ENCODE assay signal across 13 cellular contexts in the genomic region with DNA sequence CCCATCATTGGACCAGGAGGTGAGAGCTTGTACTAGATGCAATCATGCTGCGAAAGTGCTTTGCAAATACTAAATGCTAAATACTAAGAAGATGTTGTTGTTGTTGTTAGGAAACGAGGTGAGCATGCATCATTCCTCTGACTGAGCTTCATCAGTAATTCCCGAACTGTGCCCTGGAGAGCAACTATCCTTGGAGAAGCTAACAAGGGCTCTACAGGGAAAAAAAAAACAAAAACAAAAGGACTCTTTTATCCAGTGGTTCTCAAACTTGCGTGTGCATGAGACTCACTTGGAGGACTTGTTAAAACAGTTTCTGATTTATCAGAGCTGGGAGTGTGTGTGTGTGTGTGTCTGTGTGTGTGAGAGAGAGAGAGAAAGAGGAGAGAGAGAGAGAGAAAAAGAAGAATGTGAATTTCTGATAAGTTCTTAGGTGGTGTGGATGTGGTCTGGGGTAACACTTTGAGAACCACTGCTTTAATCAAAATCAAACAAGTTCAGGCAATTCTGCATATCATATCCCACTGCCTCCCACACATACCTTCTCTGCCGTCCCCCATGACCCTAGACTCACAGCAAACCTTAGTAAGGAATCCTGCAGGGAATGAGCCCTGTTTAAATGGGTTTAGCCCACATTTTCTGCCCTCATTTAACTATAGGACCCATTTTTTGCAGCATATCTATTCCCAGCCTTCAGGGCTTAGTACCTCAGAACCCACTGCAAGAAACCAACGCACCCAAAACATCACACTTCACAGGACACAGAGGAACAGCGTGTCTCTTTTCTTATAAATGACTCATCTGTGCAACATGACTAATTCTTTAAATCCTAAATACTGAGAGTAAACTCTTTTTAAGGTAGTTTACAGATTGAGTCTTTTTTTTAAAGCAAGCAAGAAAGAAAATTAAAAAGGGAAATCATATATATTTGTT. TPM values are rescaled to one million over a fixed set of nuclear protein-coding genes. Genes with fewer than 3 reads are reported as not detected.
DNase-seq lines count a peak whose midpoint lies in the region; ATAC-seq and TF ChIP-seq lines count a peak whose summit lies in the region.
"Had no signal": no experiment of that assay in that cellular context is flagged by ENCODE, and none has a peak within 500 bp of the region (broad histone marks: within the 10 kb centered on the region; RNA-seq: fewer than 3 reads in every experiment).

No MANE protein-coding gene starts in this region.

- no peak overlapping the region for H3K9ac ChIP-seq in smooth muscle cell (ENCODE audit: low read depth)

- intact Hi-C loops in activated CD4-positive, alpha-beta T cell treated with anti-CD3 and anti-CD28 coated beads for 36 hours (cut with DNase I, micrococcal nuclease), result no loop called here

- H3K9me3 Mint-ChIP-seq in activated CD4-positive, alpha-beta T cell treated with anti-CD3 and anti-CD28 coated beads for 36 hours (ENCODE audit: low read depth), result no peaks in the 10 kb centered on the region
- no peaks in the 10 kb centered on the region for H3K9me3 Mint-ChIP-seq in activated naive CD8-positive, alpha-beta T cell treated with anti-CD3 and anti-CD28 coated beads, Interleukin-2, amount 50 U/mL, for 24 hours

- no peaks in the 10 kb centered on the region for H4K20me1 ChIP-seq in smooth muscle cell (ENCODE audit: low read depth)

- 56% methylated on average over 7 of the region's 7 CpGs for WGBS in smooth muscle cell (ENCODE audit: low lambda C conversion rate)

- H3K4me3 Mint-ChIP-seq in activated CD4-positive, alpha-beta T cell treated with anti-CD3 and anti-CD28 coated beads for 36 hours, result no peak overlapping the region
- no peak overlapping the region for H3K4me3 Mint-ChIP-seq in activated naive CD8-positive, alpha-beta T cell treated with anti-CD3 and anti-CD28 coated beads, Interleukin-2, amount 50 U/mL, for 24 hours

- H3K4me1 ChIP-seq in smooth muscle cell (ENCODE audit: low read depth), result no peaks in the 10 kb centered on the region
- H3K4me1 ChIP-seq: testis had no signal

- ATAC-seq in activated CD4-positive, alpha-beta T cell treated with anti-CD3 and anti-CD28 coated beads for 36 hours, result peak; percentile 81
- ATAC-seq in activated naive CD8-positive, alpha-beta T cell treated with anti-CD3 and anti-CD28 coated beads, Interleukin-2, amount 50 U/mL, for 24 hours, result peak; percentile 79

- H3K36me3 ChIP-seq in smooth muscle cell (ENCODE audit: low read depth), result no peaks in the 10 kb centered on the region

- no peaks in the 10 kb centered on the region for H3K27me3 ChIP-seq in smooth muscle cell (ENCODE audit: low read depth)
- H3K27me3 ChIP-seq: testis had no signal

- H3K79me2 ChIP-seq in smooth muscle cell (ENCODE audit: low read depth), result no peaks in the 10 kb centered on the region

- H3K36me3 Mint-ChIP-seq in activated CD4-positive, alpha-beta T cell treated with anti-CD3 and anti-CD28 coated beads for 36 hours (ENCODE audit: low read depth), result no peaks in the 10 kb centered on the region
- no peaks in the 10 kb centered on the region for H3K36me3 Mint-ChIP-seq in activated naive CD8-positive, alpha-beta T cell treated with anti-CD3 and anti-CD28 coated beads, Interleukin-2, amount 50 U/mL, for 24 hours (ENCODE audit: low read depth)

- DNase-seq in activated CD4-positive, alpha-beta T cell treated with anti-CD3 and anti-CD28 coated beads for 36 hours, result peak; percentile 15
- no peak for DNase-seq in activated CD4-positive, alpha-beta T cell treated with anti-CD3 and anti-CD28 coated beads for 1 hour
- no peak for DNase-seq in activated naive CD8-positive, alpha-beta T cell treated with anti-CD3 and anti-CD28 coated beads, Interleukin-2, amount 50 U/mL, for 24 hours
- DNase-seq in foreskin fibroblast, result peak; percentile 39 to 64
- no peak for DNase-seq in smooth muscle cell (lab: John Stamatoyannopoulos, UW; ENCODE audit: unreplicated experiment)
- DNase-seq in DMS79 treated with DMSO at 0.1 percent for 48 hours (lab: John Stamatoyannopoulos, UW), result no peak
- DNase-seq in NCI-H146 treated with DMSO at 0.1 percent for 48 hours (lab: John Stamatoyannopoulos, UW; ENCODE audit: unreplicated experiment), result no peak
- no peak for DNase-seq in stimulated activated CD8-positive, alpha-beta memory T cell treated with anti-CD3 and anti-CD28 coated beads, Interleukin-4, amount 100 ng/mL, for 48 hours
- DNase-seq: 8988T; activated CD4-positive, alpha-beta T cell treated with anti-CD3 and anti-CD28 coated beads, Interleukin-2, amount 50 U/mL, for 1 hour; GOT3; testis had no signal

- H3K27me3 Mint-ChIP-seq in activated CD4-positive, alpha-beta T cell treated with anti-CD3 and anti-CD28 coated beads for 36 hours, result peaks cover 2% of the 10 kb centered on the region
- peaks cover 7% of the 10 kb centered on the region for H3K27me3 Mint-ChIP-seq in activated naive CD8-positive, alpha-beta T cell treated with anti-CD3 and anti-CD28 coated beads, Interleukin-2, amount 50 U/mL, for 24 hours

- H3K9me3 ChIP-seq in smooth muscle cell (replicated peaks; ENCODE audit: low read depth), result no peaks in the 10 kb centered on the region
- H3K9me3 ChIP-seq: testis had no signal

- H3K4me2 ChIP-seq in smooth muscle cell, result peak overlapping the region; percentile 58

- H3F3A ChIP-seq in smooth muscle cell (ENCODE audit: low read depth), result no peaks in the 10 kb centered on the region

- no peak overlapping the region for H3K27ac ChIP-seq in smooth muscle cell (ENCODE audit: low read depth)
- H3K27ac ChIP-seq: testis had no signal

- CTCF ChIA-PET in activated CD4-positive, alpha-beta T cell treated with anti-CD3 and anti-CD28 coated beads for 36 hours (lab: Charles Lee), result interaction anchor here (0.6 to 0.9 kb wide), 2 partner anchors 95 to 1127 kb away, joined by 3 read pairs; no protein-coding TSS in a partner anchor

- POLR2A ChIA-PET in activated CD4-positive, alpha-beta T cell treated with anti-CD3 and anti-CD28 coated beads for 36 hours (lab: Charles Lee), result interaction anchor here (0.6 kb wide), 1 partner anchor 67 kb away, joined by 4 read pairs; no protein-coding TSS in a partner anchor

- no peak overlapping the region for H2AFZ ChIP-seq in smooth muscle cell (ENCODE audit: low read depth)

- TF ChIP-seq CTCF in foreskin fibroblast (IDR thresholded peaks at IDR 0.05; ENCODE audit: low read depth, low read length), result no peak
- no peak for TF ChIP-seq CTCF in smooth muscle cell (IDR thresholded peaks at IDR 0.05; ENCODE audit: borderline replicate concordance, insufficient read depth, poor library complexity, severe bottlenecking)

- no peak overlapping the region for H3K4me3 ChIP-seq in foreskin fibroblast (ENCODE audit: low read depth in 1 of 2, low read length in 2 of 2)
- H3K4me3 ChIP-seq in smooth muscle cell, result no peak overlapping the region
- H3K4me3 ChIP-seq: testis had no signal

- peaks cover 6% of the 10 kb centered on the region for H3K4me1 Mint-ChIP-seq in activated CD4-positive, alpha-beta T cell treated with anti-CD3 and anti-CD28 coated beads for 36 hours
- H3K4me1 Mint-ChIP-seq in activated naive CD8-positive, alpha-beta T cell treated with anti-CD3 and anti-CD28 coated beads, Interleukin-2, amount 50 U/mL, for 24 hours, result peaks cover 7% of the 10 kb centered on the region

- no peak overlapping the region for H3K27ac Mint-ChIP-seq in activated CD4-positive, alpha-beta T cell treated with anti-CD3 and anti-CD28 coated beads for 36 hours
- no peak overlapping the region for H3K27ac Mint-ChIP-seq in activated naive CD8-positive, alpha-beta T cell treated with anti-CD3 and anti-CD28 coated beads, Interleukin-2, amount 50 U/mL, for 24 hours

RNA-seq across cellular contexts. Expression of gene PDE6A, which starts 48.9 kb away (rescaled TPM):
- total RNA-seq in activated CD4-positive, alpha-beta T cell treated with anti-CD3 and anti-CD28 coated beads for 36 hours, result not detected
- total RNA-seq in smooth muscle cell, result not detected in 2 replicates
- 0.05 TPM in 1 of 2 replicates, not detected in the other for polyA plus RNA-seq in smooth muscle cell
- total RNA-seq: T-helper 1 cell treated with Interleukin-12 subunit alpha and Interleukin-12 subunit beta and Interleukin-4 antibody, amounts not matched to agents 30 ng/mL and 1 ng/mL, for 36 hours had no signal

Comparison
In these comparisons a context has a peak if more than half of its experiments do, and no peak if none do; other contexts are left out.
1. DNase-seq: peak in activated CD4-positive, alpha-beta T cell treated with anti-CD3 and anti-CD28 coated beads for 36 hours (single experiment) and foreskin fibroblast (2 of 2); none in activated CD4-positive, alpha-beta T cell treated with anti-CD3 and anti-CD28 coated beads for 1 hour (single experiment), activated naive CD8-positive, alpha-beta T cell treated with anti-CD3 and anti-CD28 coated beads, Interleukin-2, amount 50 U/mL, for 24 hours (single experiment), smooth muscle cell (single experiment), DMS79 treated with DMSO at 0.1 percent for 48 hours (single experiment), NCI-H146 treated with DMSO at 0.1 percent for 48 hours (single experiment) and stimulated activated CD8-positive, alpha-beta memory T cell treated with anti-CD3 and anti-CD28 coated beads, Interleukin-4, amount 100 ng/mL, for 48 hours (single experiment).